21 cellular contexts compared by ENCODE assay signal in the genomic region with DNA sequence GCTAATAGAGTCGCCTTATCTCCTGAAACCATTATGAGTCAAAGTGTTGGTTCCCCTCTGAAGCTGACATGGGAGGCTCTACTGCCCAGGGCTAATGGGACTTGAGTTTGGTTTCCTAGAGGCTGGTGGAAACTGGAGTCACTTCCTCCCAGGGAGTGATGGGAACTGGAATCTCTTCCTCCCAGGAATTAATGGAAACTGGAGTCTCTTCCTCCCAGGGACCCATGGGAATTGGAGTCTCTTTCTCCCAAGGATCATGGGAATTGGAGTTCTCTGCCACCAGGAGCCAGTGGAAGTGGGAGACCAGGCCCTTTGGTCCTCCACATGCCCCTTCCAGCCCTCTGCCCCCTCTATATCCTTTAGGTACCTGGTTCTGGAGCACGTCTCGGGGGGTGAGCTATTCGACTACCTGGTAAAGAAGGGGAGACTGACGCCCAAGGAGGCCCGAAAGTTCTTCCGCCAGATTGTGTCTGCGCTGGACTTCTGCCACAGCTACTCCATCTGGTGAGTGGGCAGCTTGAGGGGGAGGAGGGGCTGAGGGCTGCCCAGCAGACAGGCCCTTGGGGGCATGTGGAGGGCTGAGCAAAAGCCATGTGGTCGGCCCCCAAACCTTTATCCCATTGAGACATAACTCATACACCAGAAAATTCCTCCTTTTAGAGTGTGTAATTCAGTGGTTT. TPM values are rescaled to one million over a fixed set of nuclear protein-coding genes. Genes with fewer than 3 reads are reported as not detected.
A peak's percentile ranks its signal among the peaks of the same experiment; 100 is the strongest.
DNase-seq lines count a peak whose midpoint lies in the region; TF ChIP-seq lines count a peak whose summit lies in the region.
"Had no signal": no experiment of that assay in that cellular context is flagged by ENCODE, and none has a peak within 500 bp of the region (broad histone marks: within the 10 kb centered on the region; RNA-seq: fewer than 3 reads in every experiment).

No MANE protein-coding gene starts in this region.

- peaks cover 3% of the 10 kb centered on the region for H3K27me3 Mint-ChIP-seq in neural progenitor cell (ENCODE audit: insufficient read depth, low read depth)
- H3K27me3 Mint-ChIP-seq: activated naive CD4-positive, alpha-beta T cell treated with anti-CD3 and anti-CD28 coated beads, Interleukin-2, amount 50 U/mL, for 24 hours had no signal

- no peak for TF ChIP-seq CTCF in dorsolateral prefrontal cortex (IDR thresholded peaks at IDR 0.05 in 54 of 56, conservative IDR thresholded peaks at IDR 0.05 in 2 of 56; ENCODE audit: low read depth in 1 of 56, partially characterized antibody in 56 of 56)
- no peak for TF ChIP-seq CTCF in neural progenitor cell (IDR thresholded peaks at IDR 0.05)

- peaks cover 16% of the 10 kb centered on the region for H3K79me2 ChIP-seq in neural progenitor cell (ENCODE audit: low read depth)

- H3K9ac ChIP-seq in neural progenitor cell = no peak overlapping the region
- H3K9ac ChIP-seq: BLaER1 treated with 17β-estradiol and CSF1 and Interleukin-3, amounts not matched to agents 10 nM and 100 nM had no signal

- no peaks in the 10 kb centered on the region for H3K36me3 ChIP-seq in neural progenitor cell
- H3K36me3 ChIP-seq: uterus had no signal

- no peak overlapping the region for H3K4me3 Mint-ChIP-seq in neural progenitor cell
- H3K4me3 Mint-ChIP-seq: activated naive CD4-positive, alpha-beta T cell treated with anti-CD3 and anti-CD28 coated beads, Interleukin-2, amount 50 U/mL, for 24 hours; endodermal cell; stimulated activated effector memory CD8-positive, alpha-beta T cell treated with anti-CD3 and anti-CD28 coated beads, Interleukin-12 subunit alpha, Interleukin-12 subunit beta, amount 100 ng/mL, for 72 hours had no signal

- peaks cover 5% of the 10 kb centered on the region for H4K20me1 ChIP-seq in neural progenitor cell (ENCODE audit: low read depth)
- H4K20me1 ChIP-seq: BLaER1 treated with 17β-estradiol and CSF1 and Interleukin-3, amounts not matched to agents 10 nM and 100 nM had no signal

- H3K4me3 ChIP-seq in dorsolateral prefrontal cortex (peak overlapping the region in 10 of 59 donors; percentile 6 to 78 (median 42)), neural progenitor cell (no peak overlapping the region)
- H3K4me3 ChIP-seq: BLaER1 treated with 17β-estradiol and CSF1 and Interleukin-3, amounts not matched to agents 10 nM and 100 nM; lung; uterus had no signal

- no peaks in the 10 kb centered on the region for H3K27me3 ChIP-seq in dorsolateral prefrontal cortex
- no peaks in the 10 kb centered on the region for H3K27me3 ChIP-seq in neural progenitor cell
- H3K27me3 ChIP-seq: BLaER1 treated with 17β-estradiol and CSF1 and Interleukin-3, amounts not matched to agents 10 nM and 100 nM; uterus had no signal

- H2AFZ ChIP-seq in neural progenitor cell (replicated peaks) = no peak overlapping the region

- no peaks in the 10 kb centered on the region for H3K9me3 Mint-ChIP-seq in neural progenitor cell
- H3K9me3 Mint-ChIP-seq: activated naive CD4-positive, alpha-beta T cell treated with anti-CD3 and anti-CD28 coated beads, Interleukin-2, amount 50 U/mL, for 24 hours; endodermal cell; stimulated activated effector memory CD8-positive, alpha-beta T cell treated with anti-CD3 and anti-CD28 coated beads, Interleukin-12 subunit alpha, Interleukin-12 subunit beta, amount 100 ng/mL, for 72 hours had no signal

- H3F3A ChIP-seq in neural progenitor cell (ENCODE audit: low read depth) = peaks cover 17% of the 10 kb centered on the region

- peaks cover 14% of the 10 kb centered on the region for H3K36me3 Mint-ChIP-seq in neural progenitor cell
- H3K36me3 Mint-ChIP-seq: activated naive CD4-positive, alpha-beta T cell treated with anti-CD3 and anti-CD28 coated beads, Interleukin-2, amount 50 U/mL, for 24 hours had no signal

- no peaks in the 10 kb centered on the region for H3K9me3 ChIP-seq in neural progenitor cell (ENCODE audit: low read depth)
- H3K9me3 ChIP-seq: BLaER1 treated with 17β-estradiol and CSF1 and Interleukin-3, amounts not matched to agents 10 nM and 100 nM; uterus had no signal

- peaks cover 8% of the 10 kb centered on the region for H3K4me1 ChIP-seq in neural progenitor cell

- no peak overlapping the region for H3K27ac Mint-ChIP-seq in neural progenitor cell
- H3K27ac Mint-ChIP-seq: activated naive CD4-positive, alpha-beta T cell treated with anti-CD3 and anti-CD28 coated beads, Interleukin-2, amount 50 U/mL, for 24 hours; endodermal cell; stimulated activated effector memory CD8-positive, alpha-beta T cell treated with anti-CD3 and anti-CD28 coated beads, Interleukin-12 subunit alpha, Interleukin-12 subunit beta, amount 100 ng/mL, for 72 hours had no signal

- H3K4me1 Mint-ChIP-seq in neural progenitor cell = peaks cover 8% of the 10 kb centered on the region

- peak; percentile 32 for DNase-seq in DMS114 treated with DMSO at 0.1 percent for 48 hours (lab: John Stamatoyannopoulos, UW; ENCODE audit: unreplicated experiment)
- DNase-seq in HT1080 (ENCODE audit: low read depth) = peak; percentile 29
- no peak for DNase-seq in dorsolateral prefrontal cortex
- DNase-seq in SIG-M5 treated with dmso at 0.1 percent for 504 hours (lab: John Stamatoyannopoulos, UW; ENCODE audit: unreplicated experiment) = no peak
- no peak for DNase-seq in activated CD4-positive, alpha-beta T cell treated with anti-CD3 and anti-CD28 coated beads for 4 hours
- no peak for DNase-seq in neural progenitor cell (ENCODE audit: low spot score)
- DNase-seq: activated CD4-positive, CD25-positive, alpha-beta regulatory T cell; activated CD8-positive, alpha-beta memory T cell treated with anti-CD3 and anti-CD28 coated beads, Interleukin-2, amount 50 U/mL, for 48 hours; EL; endodermal cell; foreskin melanocyte; MM.1S; NCI-H2081 treated with DMSO at 0.1 percent for 48 hours; stimulated activated CD4-positive, alpha-beta T cell treated with anti-CD3 and anti-CD28 coated beads, Interleukin-4, amount 100 ng/mL, for 4 hours; uterus had no signal

- no peak overlapping the region for H3K4me2 ChIP-seq in neural progenitor cell
- H3K4me2 ChIP-seq: BLaER1 treated with 17β-estradiol and CSF1 and Interleukin-3, amounts not matched to agents 10 nM and 100 nM had no signal

- H3K27ac ChIP-seq in dorsolateral prefrontal cortex = peak overlapping the region in 57 of 59 donors; percentile 72 to 100 (median 96)
- H3K27ac ChIP-seq in neural progenitor cell = no peak overlapping the region
- H3K27ac ChIP-seq: BLaER1 treated with 17β-estradiol and CSF1 and Interleukin-3, amounts not matched to agents 10 nM and 100 nM; uterus had no signal

- intact Hi-C loops in dorsolateral prefrontal cortex (cut with DNase I) = no loop called here

RNA-seq across cellular contexts. Expression of gene BRSK1, which starts 5.5 kb away (rescaled TPM):
- 1.7 and 7.6 TPM in 2 replicates for total RNA-seq in HT1080 (2014; rRNA removed; shearing (Covaris generic))
- polyA plus RNA-seq in HT1080 (2015; cell fraction: cytosol; rRNA removed) = 5.8 and 6.0 TPM in 2 replicates
- polyA plus RNA-seq in HT1080 (2015; cell fraction: nucleus; rRNA removed) = 25.7 and 29.8 TPM in 2 replicates
- total RNA-seq in dorsolateral prefrontal cortex = 100 to 1,000 TPM; 186 to 446 (median 306) TPM
- 24.1 and 43.1 TPM in 2 replicates for total RNA-seq in neural progenitor cell (ENCODE audit: low replicate concordance)

RNA-seq across cellular contexts. Expression of gene HSPBP1, which starts 9.3 kb away (rescaled TPM):
- 77.4 and 77.8 TPM in 2 replicates for total RNA-seq in HT1080 (2014; rRNA removed; shearing (Covaris generic))
- polyA plus RNA-seq in HT1080 (2015; cell fraction: cytosol; rRNA removed) = 78.2 and 87.4 TPM in 2 replicates
- 77.3 and 78.5 TPM in 2 replicates for polyA plus RNA-seq in HT1080 (2015; cell fraction: nucleus; rRNA removed)
- total RNA-seq in dorsolateral prefrontal cortex (10 to 100 TPM; 32.1 to 75.7 (median 48.3) TPM), neural progenitor cell (ENCODE audit: low replicate concordance) (15.0 and 43.1 TPM in 2 replicates)

RNA-seq across cellular contexts. Expression of gene PPP6R1, which starts 30.4 kb away (rescaled TPM):
- 64.6 and 82.5 TPM in 2 replicates for total RNA-seq in HT1080 (2014; rRNA removed; shearing (Covaris generic))
- polyA plus RNA-seq in HT1080 (2015; cell fraction: cytosol; rRNA removed) = 63.1 and 64.1 TPM in 2 replicates
- 64.0 and 73.1 TPM in 2 replicates for polyA plus RNA-seq in HT1080 (2015; cell fraction: nucleus; rRNA removed)
- 100 to 1,000 TPM in 40 of 120 experiments, 10 to 100 TPM in 80; 67.4 to 169 (median 95.4) TPM for total RNA-seq in dorsolateral prefrontal cortex
- 13.1 and 40.4 TPM in 2 replicates for total RNA-seq in neural progenitor cell (ENCODE audit: low replicate concordance)

RNA-seq across cellular contexts. Expression of gene TMEM150B, which starts 35.9 kb away (rescaled TPM):
- not detected in 2 replicates for total RNA-seq in HT1080 (2014; rRNA removed; shearing (Covaris generic))
- not detected in 2 replicates for polyA plus RNA-seq in HT1080 (2015; cell fraction: cytosol; rRNA removed)
- polyA plus RNA-seq in HT1080 (2015; cell fraction: nucleus; rRNA removed) = not detected in 2 replicates
- 1 to 10 TPM in 22 of 120 experiments, under 1 TPM in 21, not detected in 77; 0.36 to 4.6 (median 1.0) TPM for total RNA-seq in dorsolateral prefrontal cortex
- total RNA-seq in neural progenitor cell (ENCODE audit: low replicate concordance) = 0.62 TPM in 1 of 2 replicates, not detected in the other
- total RNA-seq: bronchial epithelial cell had no signal
- polyA plus RNA-seq: neural cell had no signal

RNA-seq across cellular contexts. Expression of gene KMT5C, which starts 50.4 kb away (rescaled TPM):
- total RNA-seq in HT1080 (2014; rRNA removed; shearing (Covaris generic)) = 2.4 and 5.8 TPM in 2 replicates
- 4.8 and 4.9 TPM in 2 replicates for polyA plus RNA-seq in HT1080 (2015; cell fraction: cytosol; rRNA removed)
- 29.4 and 32.9 TPM in 2 replicates for polyA plus RNA-seq in HT1080 (2015; cell fraction: nucleus; rRNA removed)
- total RNA-seq in dorsolateral prefrontal cortex (10 to 100 TPM in 119 of 120 experiments, 1 to 10 TPM in 1; 9.5 to 44.0 (median 20.0) TPM), neural progenitor cell (ENCODE audit: low replicate concordance) (21.1 and 73.7 TPM in 2 replicates)

Comparison
In these comparisons a context has a peak if more than half of its experiments do, and no peak if none do; other contexts are left out.
1. DNase-seq: peak in DMS114 treated with DMSO at 0.1 percent for 48 hours (single experiment) and HT1080 (single experiment); none in dorsolateral prefrontal cortex (0 of 10), SIG-M5 treated with dmso at 0.1 percent for 504 hours (single experiment), activated CD4-positive, alpha-beta T cell treated with anti-CD3 and anti-CD28 coated beads for 4 hours (0 of 2) and neural progenitor cell (single experiment).